In genomic region chr6:130625825-130626500, GRCh38 we compare ENCODE assay signal across 1 cellular context.
TF ChIP-seq lines count a peak whose summit lies in the region.

No MANE protein-coding gene starts in this region.

TF ChIP-seq in GM12878, 131 proteins besides CTCF, POLR2A, EP300 and RAD21 (continued from another document and continues in another):
- TF ChIP-seq ZNF687 (IDR thresholded peaks at IDR 0.05) (peak; percentile 48; the same call in 1 of the 2 replicates), MTA3 (IDR thresholded peaks at IDR 0.05; ENCODE audit: borderline replicate concordance, low read length) (peak; percentile 93), BACH1 (IDR thresholded peaks at IDR 0.05; ENCODE audit: borderline replicate concordance) (peak; percentile 74; the same call in 1 of the 2 replicates), IKZF1 (conservative IDR thresholded peaks at IDR 0.05) (peak; percentile 89), PML (IDR thresholded peaks at IDR 0.05; ENCODE audit: low read length) (peak; percentile 81; the same call in 1 of the 2 replicates), RELB (IDR thresholded peaks at IDR 0.05; ENCODE audit: low read depth) (peak; percentile 82; the same call in 1 of the 2 replicates), CBX5 (IDR thresholded peaks at IDR 0.05; ENCODE audit: low read depth) (peak; percentile 72; the same call in 1 of the 2 replicates), NFIC (IDR thresholded peaks at IDR 0.05; ENCODE audit: low read depth, low read length) (peak; percentile 99), PKNOX1 (IDR thresholded peaks at IDR 0.05) (peak; percentile 17; the same call in 1 of the 2 replicates), MEF2B (IDR thresholded peaks at IDR 0.05; ENCODE audit: partially characterized antibody, poor library complexity, severe bottlenecking) (peak; percentile 95), TBL1XR1 (IDR thresholded peaks at IDR 0.05; ENCODE audit: low read depth, low read length) (0 out of 2 replicates have a peak, but pooled peaks have one; percentile 36), SKIL (IDR thresholded peaks at IDR 0.05; ENCODE audit: low read depth, poor library complexity, severe bottlenecking) (peak; percentile 26), SUPT20H (IDR thresholded peaks at IDR 0.05; ENCODE audit: borderline replicate concordance, control insufficient read depth, low read depth, low read length) (no peak), CEBPB (IDR thresholded peaks at IDR 0.05; ENCODE audit: borderline replicate concordance in 1 of 2, low read depth in 2 of 2, low read length in 2 of 2) (peak in 1 of 2 experiments; percentile 65; a peak in 1 of 4 replicates), TCF7 (IDR thresholded peaks at IDR 0.05; ENCODE audit: borderline replicate concordance) (peak; percentile 43; the same call in 1 of the 2 replicates), NR2F1 (conservative IDR thresholded peaks at IDR 0.05) (peak; percentile 68), BCL11A (IDR thresholded peaks at IDR 0.05; ENCODE audit: low read depth, low read length) (peak; percentile 93), MTA2 (IDR thresholded peaks at IDR 0.05; ENCODE audit: low read depth) (peak; percentile 89), RCOR1 (conservative IDR thresholded peaks at IDR 0.05; ENCODE audit: low read depth, low read length) (0 out of 2 replicates have a peak, but pooled peaks have one; percentile 39), CHD1 (IDR thresholded peaks at IDR 0.05; ENCODE audit: low read depth, low read length) (no peak), PAX5 (IDR thresholded peaks at IDR 0.05; ENCODE audit: borderline replicate concordance, low read depth, low read length) (peak; percentile 71; the same call in 1 of the 2 replicates), MLLT1 (IDR thresholded peaks at IDR 0.05) (no peak), DPF2 (IDR thresholded peaks at IDR 0.05) (peak; percentile 90), FOXM1 (IDR thresholded peaks at IDR 0.05; ENCODE audit: low read depth, low read length) (peak; percentile 95), ZBED1 (IDR thresholded peaks at IDR 0.05; ENCODE audit: borderline replicate concordance) (peak; percentile 86), BCL3 (IDR thresholded peaks at IDR 0.05; ENCODE audit: borderline replicate concordance, insufficient read depth, low read depth, low read length, poor library complexity, severe bottlenecking) (peak; percentile 95), ZNF217 (IDR thresholded peaks at IDR 0.05) (peak; percentile 77; the same call in 1 of the 2 replicates), ATF2 (IDR thresholded peaks at IDR 0.05; ENCODE audit: low read length) (peak; percentile 92), IKZF2 (IDR thresholded peaks at IDR 0.05) (peak; percentile 96), KDM1A (IDR thresholded peaks at IDR 0.05; ENCODE audit: borderline replicate concordance) (no peak), PRDM15 (CRISPR knock-in tag; IDR thresholded peaks at IDR 0.05) (no peak), CBFB (IDR thresholded peaks at IDR 0.05; ENCODE audit: low read depth) (peak; percentile 66; the same call in 1 of the 2 replicates), ZNF384 (IDR thresholded peaks at IDR 0.05; ENCODE audit: borderline replicate concordance, low read depth, low read length) (no peak), JUNB (IDR thresholded peaks at IDR 0.05) (peak; percentile 99), TCF12 (IDR thresholded peaks at IDR 0.05; ENCODE audit: low read depth, low read length) (0 out of 2 replicates have a peak, but pooled peaks have one; percentile 45), IRF4 (IDR thresholded peaks at IDR 0.05; ENCODE audit: low read depth, low read length) (peak; percentile 95), MEF2A (IDR thresholded peaks at IDR 0.05; ENCODE audit: insufficient read depth, low read depth, low read length) (peak; percentile 63; the same call in 1 of the 2 replicates), NR2C2 (IDR thresholded peaks at IDR 0.05; ENCODE audit: borderline replicate concordance, control insufficient read depth, insufficient read length, low read depth) (no peak), BMI1 (IDR thresholded peaks at IDR 0.05; ENCODE audit: borderline replicate concordance) (peak; percentile 62; the same call in 1 of the 2 replicates), PBX3 (IDR thresholded peaks at IDR 0.05; ENCODE audit: insufficient replicate concordance, low read depth, low read length) (peak; percentile 62), GATAD2B (conservative IDR thresholded peaks at IDR 0.05; ENCODE audit: low read depth) (peak; percentile 80), NRF1 (conservative IDR thresholded peaks at IDR 0.05; ENCODE audit: low read depth, low read length) (no peak), JUND (IDR thresholded peaks at IDR 0.05; ENCODE audit: low read depth, low read length) (0 out of 2 replicates have a peak, but pooled peaks have one; percentile 74), BHLHE40 (IDR thresholded peaks at IDR 0.05; ENCODE audit: borderline replicate concordance in 1 of 2, low read depth in 2 of 2, low read length in 1 of 2) (no peak)
